17 cellular contexts compared by ENCODE assay signal in the genomic region with DNA sequence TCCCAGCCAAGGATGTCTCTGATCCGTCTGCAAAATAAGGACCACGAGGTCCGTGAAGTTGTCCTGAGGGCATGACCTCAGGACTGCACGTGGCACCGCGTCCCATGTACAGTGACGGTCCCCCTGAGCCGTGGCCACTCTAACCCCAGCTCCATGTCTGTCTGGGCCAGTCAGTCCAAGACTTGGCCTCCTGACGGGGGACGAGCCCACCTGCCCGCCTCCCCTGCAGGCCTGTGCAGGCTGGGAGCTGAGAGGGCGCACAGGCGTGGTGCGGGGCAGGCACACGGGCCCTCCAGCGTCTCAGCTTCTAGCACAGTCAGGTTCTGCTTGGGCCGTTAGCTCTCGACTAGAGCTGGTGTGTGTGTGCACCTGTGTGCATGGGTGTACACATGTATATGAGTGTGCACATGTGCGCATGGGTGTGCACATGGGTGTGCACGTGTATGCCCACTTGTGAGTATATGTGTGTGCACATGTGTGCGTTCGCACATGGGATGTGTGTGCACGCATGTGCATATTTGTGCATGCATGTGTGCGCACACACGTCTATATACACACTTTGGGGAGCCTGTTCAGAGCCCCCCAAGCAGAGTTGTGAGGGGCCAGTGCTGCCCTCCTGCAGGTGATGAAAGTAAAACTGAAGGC.
"Had no signal": no experiment of that assay in that cellular context is flagged by ENCODE, and none has a peak within 500 bp of the region (broad histone marks: within the 10 kb centered on the region; RNA-seq: fewer than 3 reads in every experiment).

No MANE protein-coding gene starts in this region.

- H3K4me3 ChIP-seq: gastrocnemius medialis, prostate gland, right atrium auricular region, stomach had no signal

- H3K9me3 ChIP-seq: gastrocnemius medialis, prostate gland, right atrium auricular region, stomach had no signal

- H3K27me3 ChIP-seq: right atrium auricular region had no signal

- ATAC-seq: activated naive CD8-positive, alpha-beta T cell treated with anti-CD3 and anti-CD28 coated beads, Interleukin-2, amount 50 U/mL, for 24 hours; gastrocnemius medialis; stimulated activated effector memory CD8-positive, alpha-beta T cell treated with anti-CD3 and anti-CD28 coated beads, Interleukin-12 subunit alpha, Interleukin-12 subunit beta, amount 100 ng/mL, for 72 hours had no signal

- DNase-seq: activated CD4-positive, alpha-beta memory T cell treated with anti-CD3 and anti-CD28 coated beads for 36 hours; activated naive CD4-positive, alpha-beta T cell treated with anti-CD3 and anti-CD28 coated beads, Interleukin-2, amount 10 ng/mL, durations not matched to agents 7 days and 5 days; activated naive CD8-positive, alpha-beta T cell treated with anti-CD3 and anti-CD28 coated beads, Interleukin-2, amount 50 U/mL, for 24 hours; activated T-cell treated with anti-CD3 and anti-CD28 coated beads, Interleukin-2, amount 50 U/mL, for 1 hour; anterior cingulate cortex; cortex of kidney; gastrocnemius medialis; small intestine; stimulated activated CD4-positive, alpha-beta T cell treated with anti-CD3 and anti-CD28 coated beads, Interleukin-4, amount 100 ng/mL, for 24 hours; stomach; SW 1271; T-helper 2 cell; WERI-Rb-1 had no signal

- H3K4me1 ChIP-seq: gastrocnemius medialis, prostate gland, right atrium auricular region, stomach had no signal

- H3K27ac ChIP-seq: gastrocnemius medialis, prostate gland, right atrium auricular region, stomach, WERI-Rb-1 had no signal

- FAIRE-seq: keratinocyte, small intestine had no signal

- H3K36me3 ChIP-seq: gastrocnemius medialis, prostate gland, right atrium auricular region, stomach, WERI-Rb-1 had no signal
